ENCODE assay signal across 17 cellular contexts in genomic region chr5:106312360-106312759, GRCh38.
DNase-seq lines count a peak whose midpoint lies in the region; ATAC-seq, FAIRE-seq and TF ChIP-seq lines count a peak whose summit lies in the region.
"Had no signal": no experiment of that assay in that cellular context is flagged by ENCODE, and none has a peak within 500 bp of the region (broad histone marks: within the 10 kb centered on the region; RNA-seq: fewer than 3 reads in every experiment).

No MANE protein-coding gene starts in this region.

- H4K91ac ChIP-seq in H1 (replicated peaks; ENCODE audit: insufficient read length, low read length) (no peak overlapping the region), trophoblast cell (ENCODE audit: low read depth, low read length) (no peak overlapping the region)

- no peak overlapping the region for H4K5ac ChIP-seq in H1 (ENCODE audit: insufficient read length, low read depth, low read length)
- no peak overlapping the region for H4K5ac ChIP-seq in mesendoderm (ENCODE audit: low read length)

- no peak overlapping the region for H3K4ac ChIP-seq in H1 (replicated peaks; ENCODE audit: insufficient read length, low read depth, low read length)
- no peak overlapping the region for H3K4ac ChIP-seq in trophoblast cell (ENCODE audit: low read depth, low read length)
- H3K4ac ChIP-seq in mesendoderm (ENCODE audit: low read depth, low read length), result no peak overlapping the region

- H3K23ac ChIP-seq in H1 (ENCODE audit: insufficient read length) (no peak overlapping the region), trophoblast cell (ENCODE audit: low read length) (no peak overlapping the region), mesendoderm (ENCODE audit: low read length) (no peak overlapping the region)

- no peak for FAIRE-seq in H1 (lab: Jason Lieb, UNC)
- FAIRE-seq: D721Med, GM19239 had no signal

- no peaks in the 10 kb centered on the region for H3K79me1 ChIP-seq in H1 (ENCODE audit: low read depth, low read length)
- no peaks in the 10 kb centered on the region for H3K79me1 ChIP-seq in trophoblast cell (ENCODE audit: low read length)
- no peaks in the 10 kb centered on the region for H3K79me1 ChIP-seq in mesendoderm (ENCODE audit: low read length)

- H3K14ac ChIP-seq in H1 (ENCODE audit: insufficient read length) (no peak overlapping the region), trophoblast cell (ENCODE audit: low read length) (no peak overlapping the region)

- H3K18ac ChIP-seq in H1 (ENCODE audit: extremely low read depth, low read length), result no peak overlapping the region; the same call in 1 of the 2 replicates
- H3K18ac ChIP-seq in trophoblast cell (ENCODE audit: low read length), result no peak overlapping the region
- no peak overlapping the region for H3K18ac ChIP-seq in mesendoderm (ENCODE audit: low read length)

- H3K9me3 ChIP-seq in H1 (ENCODE audit: insufficient read depth in 2 of 2, low read depth in 1 of 2, low read length in 1 of 2) (no peaks in the 10 kb centered on the region), trophoblast cell (ENCODE audit: insufficient read depth, low read depth, low read length) (no peaks in the 10 kb centered on the region), heart left ventricle (no peaks in the 10 kb centered on the region)

- H2BK120ac ChIP-seq in H1 (replicated peaks; ENCODE audit: low read depth, low read length) (no peak overlapping the region), trophoblast cell (ENCODE audit: insufficient read depth, low read length, poor library complexity) (no peak overlapping the region), mesendoderm (ENCODE audit: low read depth, low read length) (no peak overlapping the region)

- no peak for TF ChIP-seq EP300 in H1 (IDR thresholded peaks at IDR 0.05; ENCODE audit: borderline replicate concordance in 1 of 2, low read depth in 2 of 2, low read length in 2 of 2)

- H2BK15ac ChIP-seq in H1 (ENCODE audit: low read length) (no peak overlapping the region), mesendoderm (replicated peaks; ENCODE audit: low read depth) (no peak overlapping the region)

- no peaks in the 10 kb centered on the region for H3K23me2 ChIP-seq in H1 (ENCODE audit: low read depth, low read length)

- H4K20me1 ChIP-seq in H1 (replicated peaks in 1 of 2; ENCODE audit: control insufficient read depth in 1 of 2, insufficient read depth in 2 of 2, low read length in 2 of 2), result no peaks in the 10 kb centered on the region

- H2BK20ac ChIP-seq in H1 (ENCODE audit: low read length), result no peak overlapping the region

- H3K4me3 ChIP-seq in H1 (ENCODE audit: extremely low read depth in 1 of 4, insufficient read depth in 2 of 4, low read depth in 3 of 4, low read length in 4 of 4) (no peak overlapping the region), trophoblast cell (ENCODE audit: low read depth, low read length) (no peak overlapping the region), heart left ventricle (no peak overlapping the region), mesendoderm (ENCODE audit: low read length) (no peak overlapping the region)
- H3K4me3 ChIP-seq: SK-N-MC had no signal

- H3K27ac ChIP-seq in H1 (ENCODE audit: low read depth, low read length) (no peak overlapping the region), trophoblast cell (ENCODE audit: low read depth, low read length) (no peak overlapping the region), heart left ventricle (no peak overlapping the region), mesendoderm (ENCODE audit: low read depth, low read length) (no peak overlapping the region)
- H3K27ac ChIP-seq: SK-N-MC had no signal

- H2BK5ac ChIP-seq in H1 (ENCODE audit: low read depth, low read length), result no peak overlapping the region
- H2BK5ac ChIP-seq in trophoblast cell (ENCODE audit: low read depth, low read length, poor library complexity), result no peak overlapping the region
- H2BK5ac ChIP-seq in mesendoderm (ENCODE audit: low read length), result no peak overlapping the region

- CTCF ChIA-PET in H1 (lab: Charles Lee; ENCODE audit: partially characterized antibody), result interaction anchor here (0.9 to 1.1 kb wide), 2 partner anchors 42 to 43 kb away, joined by 3 read pairs; no protein-coding TSS in a partner anchor

- H2BK12ac ChIP-seq in H1 (ENCODE audit: low read depth, low read length) (no peak overlapping the region), trophoblast cell (ENCODE audit: low read length) (no peak overlapping the region)

- H3K56ac ChIP-seq in H1 (replicated peaks; ENCODE audit: insufficient read length, low read depth, low read length) (no peak overlapping the region), mesendoderm (ENCODE audit: low read length) (no peak overlapping the region)

- H3K4me2 ChIP-seq in H1 (ENCODE audit: insufficient read depth in 1 of 2, low read depth in 2 of 2, low read length in 2 of 2) (no peak overlapping the region), trophoblast cell (ENCODE audit: low read length) (no peak overlapping the region), mesendoderm (ENCODE audit: low read length) (no peak overlapping the region)

- POLR2A ChIA-PET in H1 (lab: Charles Lee; ENCODE audit: partially characterized antibody), result no interaction called here

- H3K27me3 ChIP-seq in H1 (replicated peaks in 1 of 4; ENCODE audit: control insufficient read depth in 3 of 4, extremely low read depth in 1 of 4, insufficient read depth in 3 of 4, low read length in 3 of 4), result no peaks in the 10 kb centered on the region
- no peaks in the 10 kb centered on the region for H3K27me3 ChIP-seq in trophoblast cell (ENCODE audit: insufficient read depth, low read length)
- no peaks in the 10 kb centered on the region for H3K27me3 ChIP-seq in heart left ventricle
- H3K27me3 ChIP-seq in mesendoderm (ENCODE audit: insufficient read depth, low read length, poor library complexity), result no peaks in the 10 kb centered on the region

- no peak for ATAC-seq in heart left ventricle

- H2AFZ ChIP-seq in H1 (ENCODE audit: low read length), result peak overlapping the region; percentile 27; the same call in 1 of the 2 replicates
- no peak overlapping the region for H2AFZ ChIP-seq in trophoblast cell (ENCODE audit: insufficient read depth, low read length, poor library complexity)

- H4K8ac ChIP-seq in H1 (ENCODE audit: extremely low read depth, insufficient read depth, low read length) (no peak overlapping the region), trophoblast cell (ENCODE audit: low read depth, low read length) (no peak overlapping the region), mesendoderm (ENCODE audit: low read depth, low read length) (no peak overlapping the region)

- H3K36me3 ChIP-seq in H1 (ENCODE audit: control insufficient read depth in 2 of 4, insufficient read depth in 4 of 4, low read length in 3 of 4), result no peaks in the 10 kb centered on the region
- no peaks in the 10 kb centered on the region for H3K36me3 ChIP-seq in trophoblast cell (ENCODE audit: control insufficient read depth in 1 of 2, insufficient read depth in 2 of 2, low read length in 2 of 2)
- H3K36me3 ChIP-seq in heart left ventricle, result no peaks in the 10 kb centered on the region
- no peaks in the 10 kb centered on the region for H3K36me3 ChIP-seq in mesendoderm (ENCODE audit: control insufficient read depth, insufficient read depth, low read length)

- H3K4me1 ChIP-seq in H1 (replicated peaks in 1 of 4; ENCODE audit: control insufficient read depth in 3 of 4, insufficient read depth in 4 of 4, low read length in 3 of 4), result peaks cover 0 to under 1% (median under 1%) of the 10 kb centered on the region in 4 experiments; a peak in 3 of 7 replicates
- no peaks in the 10 kb centered on the region for H3K4me1 ChIP-seq in trophoblast cell (ENCODE audit: control insufficient read depth in 1 of 2, insufficient read depth in 2 of 2, low read length in 2 of 2)
- H3K4me1 ChIP-seq in heart left ventricle, result no peaks in the 10 kb centered on the region
- no peaks in the 10 kb centered on the region for H3K4me1 ChIP-seq in mesendoderm (ENCODE audit: control insufficient read depth, low read depth, low read length)

- TF ChIP-seq POLR2A in H1 (IDR thresholded peaks at IDR 0.05; ENCODE audit: control extremely low read depth in 1 of 2, low read depth in 2 of 2, low read length in 2 of 2) (no peak), heart left ventricle (IDR thresholded peaks at IDR 0.05) (no peak)

- H3K9ac ChIP-seq in H1 (replicated peaks in 1 of 4; ENCODE audit: extremely low read depth in 1 of 4, low read depth in 3 of 4, low read length in 3 of 4), result no peak overlapping the region
- H3K9ac ChIP-seq in trophoblast cell (ENCODE audit: low read length), result no peak overlapping the region
- no peak overlapping the region for H3K9ac ChIP-seq in mesendoderm (ENCODE audit: low read length)

- intact Hi-C loops in heart left ventricle (cut with DNase I), result no loop called here

- TF ChIP-seq CTCF in H1 (IDR thresholded peaks at IDR 0.05; ENCODE audit: control extremely low read depth in 1 of 3, insufficient read depth in 1 of 3, low read depth in 1 of 3, low read length in 3 of 3), result no peak
- no peak for TF ChIP-seq CTCF in heart left ventricle (IDR thresholded peaks at IDR 0.05)

- no peak for TF ChIP-seq RAD21 in H1 (IDR thresholded peaks at IDR 0.05 in 1 of 2, conservative IDR thresholded peaks at IDR 0.05 in 1 of 2; ENCODE audit: low read depth in 2 of 2, low read length in 2 of 2)

- H2AK5ac ChIP-seq in H1 (ENCODE audit: low read depth, low read length) (no peak overlapping the region), trophoblast cell (ENCODE audit: low read length) (no peak overlapping the region), mesendoderm (ENCODE audit: low read length) (no peak overlapping the region)

- H4K12ac ChIP-seq in trophoblast cell (ENCODE audit: low read depth, low read length), result no peak overlapping the region

- DNase-seq in EH (ENCODE audit: low read depth), result peak; percentile 64
- DNase-seq in NCI-H226, result peak; percentile 13
- no peak for DNase-seq in H1 (ENCODE audit: low read depth in 1 of 2, low spot score in 2 of 2)
- DNase-seq in trophoblast cell, result peak; percentile 10 to 57
- no peak for DNase-seq in activated CD4-positive, alpha-beta T cell treated with anti-CD3 and anti-CD28 coated beads for 4 hours
- no peak for DNase-seq in heart left ventricle
- DNase-seq in mesendoderm, result no peak
- DNase-seq in mucosa of gallbladder (ENCODE audit: low spot score), result no peak
- DNase-seq: activated CD4-positive, alpha-beta T cell treated with anti-CD3 and anti-CD28 coated beads, Interleukin-2, amount 10 ng/mL, durations not matched to agents 24 days and 14 days; activated naive CD4-positive, alpha-beta T cell treated with Interleukin-2 at 50 U/mL for 16 hours; effector memory CD4-positive, alpha-beta T cell; NCI-H2081; NCI-H524; retina had no signal

- H3K79me2 ChIP-seq in H1 (ENCODE audit: control insufficient read depth in 1 of 2, insufficient read depth in 2 of 2, low read length in 2 of 2), result no peaks in the 10 kb centered on the region
- no peaks in the 10 kb centered on the region for H3K79me2 ChIP-seq in trophoblast cell (ENCODE audit: control insufficient read depth, insufficient read depth, low read length, poor library complexity)
- no peaks in the 10 kb centered on the region for H3K79me2 ChIP-seq in mesendoderm (ENCODE audit: control insufficient read depth, insufficient read depth, low read length)

TF ChIP-seq in H1, 55 proteins besides CTCF, POLR2A, EP300 and RAD21:
- TF ChIP-seq ZNF274 (IDR thresholded peaks at IDR 0.05; ENCODE audit: borderline replicate concordance, extremely low read depth, low read length), result no peak
- no peak for TF ChIP-seq PHF8 (conservative IDR thresholded peaks at IDR 0.05; ENCODE audit: low read depth, low read length)

Comparison
In these comparisons a context has a peak if more than half of its experiments do, and no peak if none do; other contexts are left out.
1. DNase-seq: peak in EH (single experiment), NCI-H226 (single experiment) and trophoblast cell (2 of 2); none in H1 (0 of 2), activated CD4-positive, alpha-beta T cell treated with anti-CD3 and anti-CD28 coated beads for 4 hours (0 of 2), heart left ventricle (0 of 5), mesendoderm (single experiment) and mucosa of gallbladder (single experiment).